In genomic region chr5:55535199-55535905, GRCh38 we compare ENCODE assay signal across 8 cellular contexts. TPM values are rescaled to one million over a fixed set of nuclear protein-coding genes. Genes with fewer than 3 reads are reported as not detected.
DNase-seq lines count a peak whose midpoint lies in the region; ATAC-seq, FAIRE-seq and TF ChIP-seq lines count a peak whose summit lies in the region.

No MANE protein-coding gene starts in this region.

- no peaks in the 10 kb centered on the region for H3K27me3 ChIP-seq in Peyer's patch

- H3K4me3 Mint-ChIP-seq in endothelial cell (ENCODE audit: unreplicated experiment) = peak overlapping the region; percentile 93
- H3K4me3 Mint-ChIP-seq in naive thymus-derived CD8-positive, alpha-beta T cell = peak overlapping the region; percentile 87 to 97 (median 92)

- H3K27ac ChIP-seq in Peyer's patch = peak overlapping the region; percentile 93 to 97 (median 95)

- H3K4me1 Mint-ChIP-seq in endothelial cell (ENCODE audit: unreplicated experiment) = peaks cover 15% of the 10 kb centered on the region
- peaks cover 22 to 57% (median 44%) of the 10 kb centered on the region in 4 donors for H3K4me1 Mint-ChIP-seq in naive thymus-derived CD8-positive, alpha-beta T cell

- H3K4me3 ChIP-seq in HFF-Myc (replicated peaks; ENCODE audit: low read depth, low read length) (peak overlapping the region; percentile 67), Peyer's patch (peak overlapping the region; percentile 83 to 92 (median 84))

- H3K27ac Mint-ChIP-seq in endothelial cell (ENCODE audit: unreplicated experiment) = peak overlapping the region; percentile 33
- peak overlapping the region; percentile 38 to 96 (median 92) for H3K27ac Mint-ChIP-seq in naive thymus-derived CD8-positive, alpha-beta T cell

- peaks cover 4% of the 10 kb centered on the region for H3K36me3 Mint-ChIP-seq in endothelial cell (ENCODE audit: low read depth, unreplicated experiment)
- H3K36me3 Mint-ChIP-seq in naive thymus-derived CD8-positive, alpha-beta T cell = peaks cover 0 to 7% (median 6%) of the 10 kb centered on the region in 3 donors

- POLR2A ChIA-PET in naive thymus-derived CD8-positive, alpha-beta T cell (lab: Charles Lee) = interaction anchor here (1.6 kb wide), 2 partner anchors 8 to 228 kb away, joined by 5 to 9 read pairs; partner anchors contain the start of genes DHX29 and MTREX

- H3K4me1 ChIP-seq in Peyer's patch = peaks cover 0 to 10% (median 6%) of the 10 kb centered on the region in 4 donors

- H3K36me3 ChIP-seq in Peyer's patch = peaks cover 0 to 7% (median 0%) of the 10 kb centered on the region in 3 donors

- TF ChIP-seq POLR2A in GM12892 (IDR thresholded peaks at IDR 0.05; ENCODE audit: low read depth, low read length) = no peak; the same call in 1 of the 2 replicates
- no peak for TF ChIP-seq POLR2A in Peyer's patch (IDR thresholded peaks at IDR 0.05)

- TF ChIP-seq CTCF in HFF-Myc (IDR thresholded peaks at IDR 0.05; ENCODE audit: low read depth, low read length, missing control alignments) = no peak
- peak in 1 of 6 experiments; percentile 29 for TF ChIP-seq CTCF in Peyer's patch (IDR thresholded peaks at IDR 0.05)
- no peak for TF ChIP-seq CTCF in endothelial cell (IDR thresholded peaks at IDR 0.05; ENCODE audit: unreplicated experiment)

- FAIRE-seq in GM12892 (lab: Jason Lieb, UNC) = peak; percentile 51

- no peaks in the 10 kb centered on the region for H3K9me3 ChIP-seq in Peyer's patch

- H3K9me3 Mint-ChIP-seq in endothelial cell (ENCODE audit: unreplicated experiment) = no peaks in the 10 kb centered on the region
- H3K9me3 Mint-ChIP-seq in naive thymus-derived CD8-positive, alpha-beta T cell = no peaks in the 10 kb centered on the region

- H3K27me3 Mint-ChIP-seq in endothelial cell (ENCODE audit: unreplicated experiment) = peaks cover 9% of the 10 kb centered on the region
- no peaks in the 10 kb centered on the region for H3K27me3 Mint-ChIP-seq in naive thymus-derived CD8-positive, alpha-beta T cell

- DNase-seq in GM12892 (ENCODE audit: insufficient read length) = no peak
- no peak for DNase-seq in HFF-Myc (ENCODE audit: extremely low read depth, low read depth)
- DNase-seq in Peyer's patch = no peak
- DNase-seq in endothelial cell (ENCODE audit: low spot score) = no peak
- DNase-seq in naive thymus-derived CD8-positive, alpha-beta T cell = peak in 1 of 10 donors; percentile 12
- no peak for DNase-seq in GM03348 (ENCODE audit: low spot score)
- DNase-seq in UCSD-AML1 (lab: John Stamatoyannopoulos, UW; ENCODE audit: unreplicated experiment) = no peak

- no peak for ATAC-seq in naive thymus-derived CD8-positive, alpha-beta T cell
- ATAC-seq in GM18858 (IDR thresholded peaks at IDR 0.05; ENCODE audit: unreplicated experiment) = no peak

RNA-seq across cellular contexts. Expression of gene PLPP1, which starts 0.6 kb away (rescaled TPM):
- polyA plus RNA-seq in GM12892 (2012; ENCODE audit: missing spikeins) = 2.1 TPM
- total RNA-seq in Peyer's patch = 100 to 1,000 TPM in 2 of 4 donors, 10 to 100 TPM in 2; 60.2 to 190 (median 115) TPM
- 11.3 TPM for total RNA-seq in endothelial cell (ENCODE audit: unreplicated experiment)
- 1 to 10 TPM; 7.0 to 7.9 TPM for total RNA-seq in naive thymus-derived CD8-positive, alpha-beta T cell
- polyA plus RNA-seq in naive thymus-derived CD8-positive, alpha-beta T cell = 10 to 100 TPM; 11.7 to 23.3 (median 15.7) TPM
